10 cellular contexts compared by ENCODE assay signal in the genomic region with DNA sequence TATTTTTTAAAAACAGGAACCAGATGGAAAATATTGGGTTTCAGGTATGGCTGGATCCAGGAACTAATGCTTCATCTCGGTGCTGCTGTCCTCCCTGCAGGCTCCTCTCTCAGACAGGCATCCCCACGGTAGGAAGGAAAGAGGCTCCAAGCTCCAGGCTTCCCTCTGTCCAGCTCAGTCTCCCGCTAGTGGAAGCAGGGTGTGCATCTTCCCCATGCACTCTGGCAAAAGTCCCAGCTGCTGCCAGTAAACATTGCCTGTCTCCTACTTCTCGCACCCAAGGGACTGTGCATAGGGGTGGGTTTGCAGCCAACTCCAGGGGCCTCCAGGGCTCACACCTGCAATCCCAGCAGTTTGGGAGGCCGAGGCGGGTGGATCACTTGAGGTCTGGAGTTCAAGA. TPM values are rescaled to one million over a fixed set of nuclear protein-coding genes. Genes with fewer than 3 reads are reported as not detected.
A peak's percentile ranks its signal among the peaks of the same experiment; 100 is the strongest.
DNase-seq lines count a peak whose midpoint lies in the region; ATAC-seq, FAIRE-seq and TF ChIP-seq lines count a peak whose summit lies in the region.
"Had no signal": no experiment of that assay in that cellular context is flagged by ENCODE, and none has a peak within 500 bp of the region (broad histone marks: within the 10 kb centered on the region; RNA-seq: fewer than 3 reads in every experiment).

No MANE protein-coding gene starts in this region.

- H4K20me1 ChIP-seq in H1 (replicated peaks in 1 of 2; ENCODE audit: control insufficient read depth in 1 of 2, insufficient read depth in 2 of 2, low read length in 2 of 2): no peaks in the 10 kb centered on the region

- peaks cover 11% of the 10 kb centered on the region for H3K36me3 Mint-ChIP-seq in activated naive CD4-positive, alpha-beta T cell treated with anti-CD3 and anti-CD28 coated beads, Interleukin-2, amount 10 ng/mL, durations not matched to agents 7 days and 5 days
- no peaks in the 10 kb centered on the region for H3K36me3 Mint-ChIP-seq in activated naive CD4-positive, alpha-beta T cell treated with anti-CD3 and anti-CD28 coated beads, Interleukin-2, amount 50 U/mL, for 72 hours
- H3K36me3 Mint-ChIP-seq in naive thymus-derived CD8-positive, alpha-beta T cell: peaks cover 0 to 8% (median 0%) of the 10 kb centered on the region in 3 donors

- H4K5ac ChIP-seq in H1 (ENCODE audit: insufficient read length, low read depth, low read length): no peak overlapping the region

- intact Hi-C loops in vagina (cut with DNase I): no loop called here
- intact Hi-C loops in kidney (cut with DNase I): loop anchor here (5.0 kb wide), 1 partner anchor 50 kb away; a partner anchor contains a TSS

- H3K4me2 ChIP-seq in H1 (ENCODE audit: insufficient read depth in 1 of 2, low read depth in 2 of 2, low read length in 2 of 2): no peak overlapping the region

- no peak for FAIRE-seq in H1 (lab: Jason Lieb, UNC)
- FAIRE-seq in kidney (lab: Jason Lieb, UNC): no peak
- FAIRE-seq: D721Med had no signal

- no peaks in the 10 kb centered on the region for H3K9me3 Mint-ChIP-seq in activated naive CD4-positive, alpha-beta T cell treated with anti-CD3 and anti-CD28 coated beads, Interleukin-2, amount 10 ng/mL, durations not matched to agents 7 days and 5 days
- H3K9me3 Mint-ChIP-seq in activated naive CD4-positive, alpha-beta T cell treated with anti-CD3 and anti-CD28 coated beads, Interleukin-2, amount 50 U/mL, for 72 hours: no peaks in the 10 kb centered on the region
- no peaks in the 10 kb centered on the region for H3K9me3 Mint-ChIP-seq in naive thymus-derived CD8-positive, alpha-beta T cell

- TF ChIP-seq CTCF in H1 (IDR thresholded peaks at IDR 0.05; ENCODE audit: control extremely low read depth in 1 of 3, insufficient read depth in 1 of 3, low read depth in 1 of 3, low read length in 3 of 3): no peak
- no peak for TF ChIP-seq CTCF in vagina (IDR thresholded peaks at IDR 0.05)
- no peak for TF ChIP-seq CTCF in kidney (IDR thresholded peaks at IDR 0.05; ENCODE audit: borderline replicate concordance, extremely low read depth, insufficient read depth)

- H3K4me3 Mint-ChIP-seq in activated naive CD4-positive, alpha-beta T cell treated with anti-CD3 and anti-CD28 coated beads, Interleukin-2, amount 10 ng/mL, durations not matched to agents 7 days and 5 days: no peak overlapping the region
- H3K4me3 Mint-ChIP-seq in naive thymus-derived CD8-positive, alpha-beta T cell: peak overlapping the region in 4 of 10 donors; percentile 32 to 63 (median 44)

- H3K9ac ChIP-seq in H1 (replicated peaks in 1 of 4; ENCODE audit: extremely low read depth in 1 of 4, low read depth in 3 of 4, low read length in 3 of 4) (no peak overlapping the region), kidney (ENCODE audit: low read length in 2 of 2) (no peak overlapping the region)

- TF ChIP-seq POLR2A in H1 (IDR thresholded peaks at IDR 0.05; ENCODE audit: control extremely low read depth in 1 of 2, low read depth in 2 of 2, low read length in 2 of 2): no peak
- no peak for TF ChIP-seq POLR2A in vagina (IDR thresholded peaks at IDR 0.05)

- no peak overlapping the region for H2AFZ ChIP-seq in H1 (ENCODE audit: low read length)

- H3K36me3 ChIP-seq in H1 (ENCODE audit: control insufficient read depth in 2 of 4, insufficient read depth in 4 of 4, low read length in 3 of 4) (no peaks in the 10 kb centered on the region), vagina (no peaks in the 10 kb centered on the region), kidney (ENCODE audit: control insufficient read depth in 1 of 2, insufficient read depth in 2 of 2, low read length in 2 of 2) (no peaks in the 10 kb centered on the region)

- H3K27ac ChIP-seq in H1 (ENCODE audit: low read depth, low read length): no peak overlapping the region
- peak overlapping the region; percentile 89 for H3K27ac ChIP-seq in vagina
- H3K27ac ChIP-seq in kidney (ENCODE audit: low read depth in 2 of 2, low read length in 2 of 2): peak overlapping the region in 1 of 2 donors; percentile 69

- no peak overlapping the region for H2BK15ac ChIP-seq in H1 (ENCODE audit: low read length)

- H4K8ac ChIP-seq in H1 (ENCODE audit: extremely low read depth, insufficient read depth, low read length): no peak overlapping the region

- H3K9me3 ChIP-seq in H1 (ENCODE audit: insufficient read depth in 2 of 2, low read depth in 1 of 2, low read length in 1 of 2): no peaks in the 10 kb centered on the region
- no peaks in the 10 kb centered on the region for H3K9me3 ChIP-seq in vagina
- no peaks in the 10 kb centered on the region for H3K9me3 ChIP-seq in kidney (ENCODE audit: control insufficient read depth in 1 of 2, low read length in 2 of 2)

- CTCF ChIA-PET in activated naive CD4-positive, alpha-beta T cell treated with anti-CD3 and anti-CD28 coated beads, Interleukin-2, amount 10 ng/mL, durations not matched to agents 7 days and 5 days (lab: Charles Lee): interaction anchor here (0.6 to 5.7 kb wide), 10 partner anchors 13 to 120 kb away, joined by 3 to 34 read pairs (median 5); a partner anchor contains a TSS
- CTCF ChIA-PET in H1 (lab: Charles Lee; ENCODE audit: partially characterized antibody): interaction anchor here (0.6 to 3.6 kb wide), 11 partner anchors 10 to 55 kb away, joined by 3 to 34 read pairs (median 5); a partner anchor contains a TSS

- no peak overlapping the region for H3K4ac ChIP-seq in H1 (replicated peaks; ENCODE audit: insufficient read length, low read depth, low read length)

- TF ChIP-seq EP300 in H1 (IDR thresholded peaks at IDR 0.05; ENCODE audit: borderline replicate concordance in 1 of 2, low read depth in 2 of 2, low read length in 2 of 2): no peak

- WGBS in H1 (ENCODE audit: extremely low coverage in 1 of 2, insufficient coverage in 1 of 2, insufficient read length in 1 of 2, insufficient replicate concordance in 2 of 2, low coverage in 1 of 2, low lambda C conversion rate in 2 of 2, missing lambda C conversion rate in 1 of 2), 2 experiments: 93% methylated on average over 6 of the region's 6 CpGs; no CpG with 5 or more reads in 1 of the 2 experiments

- no peak overlapping the region for H3K56ac ChIP-seq in H1 (replicated peaks; ENCODE audit: insufficient read length, low read depth, low read length)

- H2BK12ac ChIP-seq in H1 (ENCODE audit: low read depth, low read length): peak overlapping the region; percentile 23; the same call in 1 of the 2 replicates

- no peaks in the 10 kb centered on the region for H3K27me3 Mint-ChIP-seq in activated naive CD4-positive, alpha-beta T cell treated with anti-CD3 and anti-CD28 coated beads, Interleukin-2, amount 10 ng/mL, durations not matched to agents 7 days and 5 days
- no peaks in the 10 kb centered on the region for H3K27me3 Mint-ChIP-seq in naive thymus-derived CD8-positive, alpha-beta T cell

- H3K79me1 ChIP-seq in H1 (ENCODE audit: low read depth, low read length): no peaks in the 10 kb centered on the region

- no peak overlapping the region for H3K4me3 ChIP-seq in H1 (ENCODE audit: extremely low read depth in 1 of 4, insufficient read depth in 2 of 4, low read depth in 3 of 4, low read length in 4 of 4)
- H3K4me3 ChIP-seq in vagina: no peak overlapping the region
- no peak overlapping the region for H3K4me3 ChIP-seq in kidney (ENCODE audit: low read length in 2 of 2)

- H3K23me2 ChIP-seq in H1 (ENCODE audit: low read depth, low read length): peaks cover 2% of the 10 kb centered on the region; the same call in 1 of the 2 replicates

- H2BK20ac ChIP-seq in H1 (ENCODE audit: low read length): no peak overlapping the region

- H3K27ac Mint-ChIP-seq in activated naive CD4-positive, alpha-beta T cell treated with anti-CD3 and anti-CD28 coated beads, Interleukin-2, amount 10 ng/mL, durations not matched to agents 7 days and 5 days: peak overlapping the region; percentile 79
- H3K27ac Mint-ChIP-seq in activated naive CD4-positive, alpha-beta T cell treated with anti-CD3 and anti-CD28 coated beads, Interleukin-2, amount 50 U/mL, for 72 hours: peak overlapping the region in 1 of 2 donors; percentile 75
- H3K27ac Mint-ChIP-seq in naive thymus-derived CD8-positive, alpha-beta T cell: peak overlapping the region; percentile 54 to 94 (median 86)

- no peaks in the 10 kb centered on the region for H3K79me2 ChIP-seq in H1 (ENCODE audit: control insufficient read depth in 1 of 2, insufficient read depth in 2 of 2, low read length in 2 of 2)

- no peak for TF ChIP-seq RAD21 in H1 (IDR thresholded peaks at IDR 0.05 in 1 of 2, conservative IDR thresholded peaks at IDR 0.05 in 1 of 2; ENCODE audit: low read depth in 2 of 2, low read length in 2 of 2)

- H3K4me1 Mint-ChIP-seq in activated naive CD4-positive, alpha-beta T cell treated with anti-CD3 and anti-CD28 coated beads, Interleukin-2, amount 10 ng/mL, durations not matched to agents 7 days and 5 days: peaks cover 24% of the 10 kb centered on the region
- peaks cover 7 to 28% (median 17%) of the 10 kb centered on the region in 4 donors for H3K4me1 Mint-ChIP-seq in naive thymus-derived CD8-positive, alpha-beta T cell

- no peak overlapping the region for H4K91ac ChIP-seq in H1 (replicated peaks; ENCODE audit: insufficient read length, low read length)

- H2BK5ac ChIP-seq in H1 (ENCODE audit: low read depth, low read length): no peak overlapping the region

- no peak for ATAC-seq in activated naive CD4-positive, alpha-beta T cell treated with anti-CD3 and anti-CD28 coated beads, Interleukin-2, amount 50 U/mL, for 72 hours
- ATAC-seq in naive thymus-derived CD8-positive, alpha-beta T cell: no peak

- no peak overlapping the region for H3K14ac ChIP-seq in H1 (ENCODE audit: insufficient read length)

- H2AK5ac ChIP-seq in H1 (ENCODE audit: low read depth, low read length): peak overlapping the region; percentile 56; the same call in 1 of the 2 replicates

- H3K27me3 ChIP-seq in H1 (replicated peaks in 1 of 4; ENCODE audit: control insufficient read depth in 3 of 4, extremely low read depth in 1 of 4, insufficient read depth in 3 of 4, low read length in 3 of 4) (no peaks in the 10 kb centered on the region), vagina (no peaks in the 10 kb centered on the region)

- H3K23ac ChIP-seq in H1 (ENCODE audit: insufficient read length): no peak overlapping the region

- H3K18ac ChIP-seq in H1 (ENCODE audit: extremely low read depth, low read length): no peak overlapping the region

- H2BK120ac ChIP-seq in H1 (replicated peaks; ENCODE audit: low read depth, low read length): no peak overlapping the region

- H3K4me1 ChIP-seq in H1 (replicated peaks in 1 of 4; ENCODE audit: control insufficient read depth in 3 of 4, insufficient read depth in 4 of 4, low read length in 3 of 4) (0 out of 7 replicates have a peak, but pooled peaks cover 0 to 2% (median 0%) of the 10 kb centered on the region in 4 experiments), vagina (peaks cover 16% of the 10 kb centered on the region), kidney (ENCODE audit: control insufficient read depth in 1 of 2, insufficient read depth in 1 of 2, low read depth in 1 of 2, low read length in 2 of 2) (peaks cover 2 to 4% of the 10 kb centered on the region in 2 donors)

- DNase-seq in activated naive CD4-positive, alpha-beta T cell treated with anti-CD3 and anti-CD28 coated beads, Interleukin-2, amount 10 ng/mL, durations not matched to agents 7 days and 5 days: no peak
- no peak for DNase-seq in activated naive CD4-positive, alpha-beta T cell treated with anti-CD3 and anti-CD28 coated beads, Interleukin-2, amount 50 U/mL, for 72 hours (ENCODE audit: low spot score in 2 of 2)
- DNase-seq in H1 (ENCODE audit: low read depth in 1 of 2, low spot score in 2 of 2) (no peak), vagina (ENCODE audit: extremely low spot score in 2 of 2) (no peak), GOT3 (lab: John Stamatoyannopoulos, UW) (no peak), kidney (no peak)
- no peak for DNase-seq in naive thymus-derived CD8-positive, alpha-beta T cell
- DNase-seq in stimulated activated naive CD4-positive, alpha-beta T cell treated with Interleukin-2 at 50 U/mL for 16 hours (lab: John Stamatoyannopoulos, UW): no peak
- DNase-seq: activated effector memory CD4-positive, alpha-beta T cell treated with anti-CD3 and anti-CD28 coated beads, Interleukin-2, amount 50 U/mL, for 16 hours had no signal

- POLR2A ChIA-PET in H1 (lab: Charles Lee; ENCODE audit: partially characterized antibody): interaction anchor here (0.8 to 1.3 kb wide), 3 partner anchors 50 to 197 kb away, joined by 3 to 4 read pairs (median 3); a partner anchor contains a TSS
- POLR2A ChIA-PET in naive thymus-derived CD8-positive, alpha-beta T cell (lab: Charles Lee): interaction anchor here (0.6 to 9.0 kb wide), 9 partner anchors 12 to 56 kb away, joined by 3 to 153 read pairs (median 20); a partner anchor contains a TSS

RNA-seq across cellular contexts. Expression of a gene that starts 29.2 kb away (rescaled TPM):
- total RNA-seq in activated naive CD4-positive, alpha-beta T cell treated with anti-CD3 and anti-CD28 coated beads, Interleukin-2, amount 50 U/mL, for 72 hours: 10 to 100 TPM; 14.6 to 25.0 TPM
- total RNA-seq in H1 (2021; fragmentation: NEBNext Ultra II Directional; extraction: Animal tissue kit (Norgen Biotek cat#: 25700)): not detected in 2 replicates
- 0.03 and 0.06 TPM in 2 replicates for polyA plus RNA-seq in H1 (2011; rRNA removed)
- not detected for polyA plus RNA-seq in H1 (2011; cell fraction: cytosol; rRNA removed)
- polyA plus RNA-seq in H1 (2011; cell fraction: nucleus; rRNA removed): not detected
- polyA plus RNA-seq in H1 (2012, experiment 1 of 2): not detected in 4 replicates
- polyA plus RNA-seq in H1 (2012, experiment 2 of 2): not detected
- not detected for polyA plus RNA-seq in H1 (2013, experiment 1 of 2)
- polyA plus RNA-seq in H1 (2013, experiment 2 of 2): not detected
- polyA minus RNA-seq in H1 (2011; rRNA and poly(A)+ RNA removed): not detected in 2 replicates
- not detected for polyA minus RNA-seq in H1 (2011; cell fraction: cytosol; rRNA and poly(A)+ RNA removed)
- polyA minus RNA-seq in H1 (2011; cell fraction: nucleus; rRNA and poly(A)+ RNA removed): not detected
- total RNA-seq in naive thymus-derived CD8-positive, alpha-beta T cell: 10 to 100 TPM; 18.5 TPM
- 10 to 100 TPM; 17.5 to 32.9 (median 24.2) TPM for polyA plus RNA-seq in naive thymus-derived CD8-positive, alpha-beta T cell
- total RNA-seq in vagina: not detected
- total RNA-seq in kidney: 3.2 TPM
- polyA plus RNA-seq in kidney (ENCODE audit: insufficient read depth, low read depth, low replicate concordance): 0.45 TPM

RNA-seq across cellular contexts. Expression of a gene that starts 40.0 kb away (rescaled TPM):
- 10 to 100 TPM; 19.5 to 54.6 TPM for total RNA-seq in activated naive CD4-positive, alpha-beta T cell treated with anti-CD3 and anti-CD28 coated beads, Interleukin-2, amount 50 U/mL, for 72 hours
- 9.0 TPM in 2 replicates for total RNA-seq in H1 (2021; fragmentation: NEBNext Ultra II Directional; extraction: Animal tissue kit (Norgen Biotek cat#: 25700))
- 3.4 and 5.5 TPM in 2 replicates for polyA plus RNA-seq in H1 (2011; rRNA removed)
- polyA plus RNA-seq in H1 (2011; cell fraction: cytosol; rRNA removed): 1.5 TPM
- 7.7 TPM for polyA plus RNA-seq in H1 (2011; cell fraction: nucleus; rRNA removed)
- 3.2 to 5.5 TPM (median 4.8 TPM) in 4 replicates for polyA plus RNA-seq in H1 (2012, experiment 1 of 2)
- polyA plus RNA-seq in H1 (2012, experiment 2 of 2): 3.0 TPM
- polyA plus RNA-seq in H1 (2013, experiment 1 of 2): 3.4 TPM
- 3.1 TPM for polyA plus RNA-seq in H1 (2013, experiment 2 of 2)
- polyA minus RNA-seq in H1 (2011; rRNA and poly(A)+ RNA removed): 4.8 and 5.0 TPM in 2 replicates
- polyA minus RNA-seq in H1 (2011; cell fraction: cytosol; rRNA and poly(A)+ RNA removed): 6.1 TPM
- 7.4 TPM for polyA minus RNA-seq in H1 (2011; cell fraction: nucleus; rRNA and poly(A)+ RNA removed)
- total RNA-seq in naive thymus-derived CD8-positive, alpha-beta T cell: 10 to 100 TPM; 44.7 to 44.8 TPM
- polyA plus RNA-seq in naive thymus-derived CD8-positive, alpha-beta T cell: 10 to 100 TPM in 2 of 3 donors, 1 to 10 TPM in 1; 9.4 to 15.7 (median 11.5) TPM
- total RNA-seq in vagina: 9.6 TPM
- 16.0 TPM for total RNA-seq in kidney
- polyA plus RNA-seq in kidney (ENCODE audit: insufficient read depth, low read depth, low replicate concordance): 5.6 TPM

RNA-seq across cellular contexts. Expression of a gene that starts 49.6 kb away (rescaled TPM):
- total RNA-seq in activated naive CD4-positive, alpha-beta T cell treated with anti-CD3 and anti-CD28 coated beads, Interleukin-2, amount 50 U/mL, for 72 hours: 10 to 100 TPM; 26.7 to 59.3 TPM
- 6.2 and 6.9 TPM in 2 replicates for total RNA-seq in H1 (2021; fragmentation: NEBNext Ultra II Directional; extraction: Animal tissue kit (Norgen Biotek cat#: 25700))
- polyA plus RNA-seq in H1 (2011; rRNA removed) (5.4 and 5.8 TPM in 2 replicates), kidney (ENCODE audit: insufficient read depth, low read depth, low replicate concordance) (20.8 TPM)
- 6.6 TPM for polyA plus RNA-seq in H1 (2011; cell fraction: cytosol; rRNA removed)
- 9.2 TPM for polyA plus RNA-seq in H1 (2011; cell fraction: nucleus; rRNA removed)
- 5.2 to 7.8 TPM (median 5.9 TPM) in 4 replicates for polyA plus RNA-seq in H1 (2012, experiment 1 of 2)
- 4.6 TPM for polyA plus RNA-seq in H1 (2012, experiment 2 of 2)
- 3.4 TPM for polyA plus RNA-seq in H1 (2013, experiment 1 of 2)
- polyA plus RNA-seq in H1 (2013, experiment 2 of 2): 3.6 TPM
- polyA minus RNA-seq in H1 (2011; rRNA and poly(A)+ RNA removed): 2.7 and 6.1 TPM in 2 replicates
- 7.0 TPM for polyA minus RNA-seq in H1 (2011; cell fraction: cytosol; rRNA and poly(A)+ RNA removed)
- polyA minus RNA-seq in H1 (2011; cell fraction: nucleus; rRNA and poly(A)+ RNA removed): 10.7 TPM
- 100 to 1,000 TPM; 164 to 177 TPM for total RNA-seq in naive thymus-derived CD8-positive, alpha-beta T cell
- 10 to 100 TPM; 29.5 to 56.4 (median 36.1) TPM for polyA plus RNA-seq in naive thymus-derived CD8-positive, alpha-beta T cell
- total RNA-seq in vagina (54.5 TPM), kidney (68.4 TPM)
